ENCODE assay signal across 1 cellular context in the genomic region with DNA sequence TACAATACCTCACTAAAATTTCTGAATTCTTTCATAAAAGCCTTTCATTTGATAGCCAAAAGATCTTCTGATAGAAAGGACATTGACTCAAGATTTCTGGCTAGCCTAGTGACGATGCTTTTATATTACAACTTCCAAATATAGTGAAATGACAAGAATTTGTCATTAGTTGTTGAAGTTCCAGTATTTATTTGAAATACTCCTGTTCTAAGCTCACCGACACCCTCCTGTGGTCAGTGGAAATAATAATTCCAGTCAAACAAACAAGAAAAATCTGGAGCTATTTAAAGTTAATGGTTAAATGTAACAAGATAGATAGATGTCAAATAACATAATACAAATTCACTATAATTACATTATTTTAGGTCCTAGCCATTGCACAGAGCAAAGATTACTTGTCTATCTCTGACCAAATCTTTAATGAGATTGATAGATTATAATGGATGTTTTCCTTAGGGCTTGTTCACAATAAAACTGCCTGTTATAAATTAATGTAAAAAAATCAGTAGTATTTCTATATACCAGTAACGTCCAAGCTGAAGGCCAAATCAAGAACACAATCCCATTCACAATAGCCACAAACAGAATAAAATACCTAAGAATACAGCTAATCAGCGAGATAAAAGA.
TF ChIP-seq lines count a peak whose summit lies in the region.

No MANE protein-coding gene starts in this region.

TF ChIP-seq in GM23338, 12 proteins besides CTCF, POLR2A, EP300 and RAD21 (continued from another document):
- TF ChIP-seq, protein P1, sequence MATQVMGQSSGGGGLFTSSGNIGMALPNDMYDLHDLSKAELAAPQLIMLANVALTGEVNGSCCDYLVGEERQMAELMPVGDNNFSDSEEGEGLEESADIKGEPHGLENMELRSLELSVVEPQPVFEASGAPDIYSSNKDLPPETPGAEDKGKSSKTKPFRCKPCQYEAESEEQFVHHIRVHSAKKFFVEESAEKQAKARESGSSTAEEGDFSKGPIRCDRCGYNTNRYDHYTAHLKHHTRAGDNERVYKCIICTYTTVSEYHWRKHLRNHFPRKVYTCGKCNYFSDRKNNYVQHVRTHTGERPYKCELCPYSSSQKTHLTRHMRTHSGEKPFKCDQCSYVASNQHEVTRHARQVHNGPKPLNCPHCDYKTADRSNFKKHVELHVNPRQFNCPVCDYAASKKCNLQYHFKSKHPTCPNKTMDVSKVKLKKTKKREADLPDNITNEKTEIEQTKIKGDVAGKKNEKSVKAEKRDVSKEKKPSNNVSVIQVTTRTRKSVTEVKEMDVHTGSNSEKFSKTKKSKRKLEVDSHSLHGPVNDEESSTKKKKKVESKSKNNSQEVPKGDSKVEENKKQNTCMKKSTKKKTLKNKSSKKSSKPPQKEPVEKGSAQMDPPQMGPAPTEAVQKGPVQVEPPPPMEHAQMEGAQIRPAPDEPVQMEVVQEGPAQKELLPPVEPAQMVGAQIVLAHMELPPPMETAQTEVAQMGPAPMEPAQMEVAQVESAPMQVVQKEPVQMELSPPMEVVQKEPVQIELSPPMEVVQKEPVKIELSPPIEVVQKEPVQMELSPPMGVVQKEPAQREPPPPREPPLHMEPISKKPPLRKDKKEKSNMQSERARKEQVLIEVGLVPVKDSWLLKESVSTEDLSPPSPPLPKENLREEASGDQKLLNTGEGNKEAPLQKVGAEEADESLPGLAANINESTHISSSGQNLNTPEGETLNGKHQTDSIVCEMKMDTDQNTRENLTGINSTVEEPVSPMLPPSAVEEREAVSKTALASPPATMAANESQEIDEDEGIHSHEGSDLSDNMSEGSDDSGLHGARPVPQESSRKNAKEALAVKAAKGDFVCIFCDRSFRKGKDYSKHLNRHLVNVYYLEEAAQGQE (IDR thresholded peaks at IDR 0.05; ENCODE audit: unreplicated experiment): no peak
- TF ChIP-seq EZH2phosphoT487 (IDR thresholded peaks at IDR 0.05; ENCODE audit: unreplicated experiment): no peak
- no peak for TF ChIP-seq CREB1 (CRISPR knock-in tag; IDR thresholded peaks at IDR 0.05; ENCODE audit: low read depth)
- no peak for TF ChIP-seq ZNF331 (CRISPR knock-in tag; IDR thresholded peaks at IDR 0.05; ENCODE audit: low read depth)
- TF ChIP-seq NANOG (IDR thresholded peaks at IDR 0.05; ENCODE audit: borderline replicate concordance): no peak
- no peak for TF ChIP-seq JUNB (IDR thresholded peaks at IDR 0.05; ENCODE audit: unreplicated experiment)
- TF ChIP-seq EZH2 (IDR thresholded peaks at IDR 0.05; ENCODE audit: low read depth, unreplicated experiment): no peak
- TF ChIP-seq, protein P2, sequence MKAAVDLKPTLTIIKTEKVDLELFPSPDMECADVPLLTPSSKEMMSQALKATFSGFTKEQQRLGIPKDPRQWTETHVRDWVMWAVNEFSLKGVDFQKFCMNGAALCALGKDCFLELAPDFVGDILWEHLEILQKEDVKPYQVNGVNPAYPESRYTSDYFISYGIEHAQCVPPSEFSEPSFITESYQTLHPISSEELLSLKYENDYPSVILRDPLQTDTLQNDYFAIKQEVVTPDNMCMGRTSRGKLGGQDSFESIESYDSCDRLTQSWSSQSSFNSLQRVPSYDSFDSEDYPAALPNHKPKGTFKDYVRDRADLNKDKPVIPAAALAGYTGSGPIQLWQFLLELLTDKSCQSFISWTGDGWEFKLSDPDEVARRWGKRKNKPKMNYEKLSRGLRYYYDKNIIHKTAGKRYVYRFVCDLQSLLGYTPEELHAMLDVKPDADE (IDR thresholded peaks at IDR 0.05): no peak
